In genomic region chr21:43268086-43268803, GRCh38 we compare ENCODE assay signal across 1 cellular context.
TF ChIP-seq lines count a peak whose summit lies in the region.

No MANE protein-coding gene starts in this region.

TF ChIP-seq in HepG2, 621 proteins besides CTCF, POLR2A, EP300 and RAD21 (continued from another document):
- TF ChIP-seq AHDC1 (CRISPR knock-in tag; IDR thresholded peaks at IDR 0.05; ENCODE audit: borderline replicate concordance) (no peak), TARDBP (CRISPR knock-in tag; IDR thresholded peaks at IDR 0.05) (0 out of 2 replicates have a peak, but pooled peaks have one; percentile 21), FUBP1 (CRISPR knock-in tag; IDR thresholded peaks at IDR 0.05; ENCODE audit: borderline replicate concordance) (no peak), ZNF775 (CRISPR knock-in tag; IDR thresholded peaks at IDR 0.05; ENCODE audit: borderline replicate concordance) (no peak), ZNF354B (CRISPR knock-in tag; IDR thresholded peaks at IDR 0.05) (0 out of 2 replicates have a peak, but pooled peaks have one; percentile 41), ARID4A (CRISPR knock-in tag; IDR thresholded peaks at IDR 0.05; ENCODE audit: borderline replicate concordance) (no peak), ZMAT3 (CRISPR knock-in tag; conservative IDR thresholded peaks at IDR 0.05) (no peak), MATR3 (CRISPR knock-in tag; IDR thresholded peaks at IDR 0.05) (no peak), TGIF2 (CRISPR knock-in tag; IDR thresholded peaks at IDR 0.05) (no peak), ZNF484 (CRISPR knock-in tag; IDR thresholded peaks at IDR 0.05; ENCODE audit: borderline replicate concordance, low read depth) (no peak), ZNF878 (CRISPR knock-in tag; IDR thresholded peaks at IDR 0.05) (no peak), CBX5 (CRISPR knock-in tag; IDR thresholded peaks at IDR 0.05; ENCODE audit: borderline replicate concordance) (no peak), MTA3 (CRISPR knock-in tag; IDR thresholded peaks at IDR 0.05) (no peak), KLF9 (CRISPR knock-in tag; IDR thresholded peaks at IDR 0.05; ENCODE audit: low read depth) (no peak), HOXA5 (CRISPR knock-in tag; IDR thresholded peaks at IDR 0.05) (no peak), HNRNPL (IDR thresholded peaks at IDR 0.05; ENCODE audit: low read depth, low read length) (0 out of 2 replicates have a peak, but pooled peaks have one; percentile 48), ZNF136 (CRISPR knock-in tag; IDR thresholded peaks at IDR 0.05; ENCODE audit: low read depth) (no peak), KDM3A (CRISPR knock-in tag; IDR thresholded peaks at IDR 0.05; ENCODE audit: low read depth) (no peak), PBX3 (CRISPR knock-in tag; IDR thresholded peaks at IDR 0.05; ENCODE audit: borderline replicate concordance) (no peak), RBM39 (IDR thresholded peaks at IDR 0.05; ENCODE audit: low read depth, low read length, poor library complexity, severe bottlenecking) (no peak), ZFX (CRISPR knock-in tag; IDR thresholded peaks at IDR 0.05; ENCODE audit: low read depth) (peak; percentile 26; the same call in 1 of the 2 replicates), ZNF251 (CRISPR knock-in tag; IDR thresholded peaks at IDR 0.05) (no peak)
- TF ChIP-seq, protein P1, sequence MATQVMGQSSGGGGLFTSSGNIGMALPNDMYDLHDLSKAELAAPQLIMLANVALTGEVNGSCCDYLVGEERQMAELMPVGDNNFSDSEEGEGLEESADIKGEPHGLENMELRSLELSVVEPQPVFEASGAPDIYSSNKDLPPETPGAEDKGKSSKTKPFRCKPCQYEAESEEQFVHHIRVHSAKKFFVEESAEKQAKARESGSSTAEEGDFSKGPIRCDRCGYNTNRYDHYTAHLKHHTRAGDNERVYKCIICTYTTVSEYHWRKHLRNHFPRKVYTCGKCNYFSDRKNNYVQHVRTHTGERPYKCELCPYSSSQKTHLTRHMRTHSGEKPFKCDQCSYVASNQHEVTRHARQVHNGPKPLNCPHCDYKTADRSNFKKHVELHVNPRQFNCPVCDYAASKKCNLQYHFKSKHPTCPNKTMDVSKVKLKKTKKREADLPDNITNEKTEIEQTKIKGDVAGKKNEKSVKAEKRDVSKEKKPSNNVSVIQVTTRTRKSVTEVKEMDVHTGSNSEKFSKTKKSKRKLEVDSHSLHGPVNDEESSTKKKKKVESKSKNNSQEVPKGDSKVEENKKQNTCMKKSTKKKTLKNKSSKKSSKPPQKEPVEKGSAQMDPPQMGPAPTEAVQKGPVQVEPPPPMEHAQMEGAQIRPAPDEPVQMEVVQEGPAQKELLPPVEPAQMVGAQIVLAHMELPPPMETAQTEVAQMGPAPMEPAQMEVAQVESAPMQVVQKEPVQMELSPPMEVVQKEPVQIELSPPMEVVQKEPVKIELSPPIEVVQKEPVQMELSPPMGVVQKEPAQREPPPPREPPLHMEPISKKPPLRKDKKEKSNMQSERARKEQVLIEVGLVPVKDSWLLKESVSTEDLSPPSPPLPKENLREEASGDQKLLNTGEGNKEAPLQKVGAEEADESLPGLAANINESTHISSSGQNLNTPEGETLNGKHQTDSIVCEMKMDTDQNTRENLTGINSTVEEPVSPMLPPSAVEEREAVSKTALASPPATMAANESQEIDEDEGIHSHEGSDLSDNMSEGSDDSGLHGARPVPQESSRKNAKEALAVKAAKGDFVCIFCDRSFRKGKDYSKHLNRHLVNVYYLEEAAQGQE (IDR thresholded peaks at IDR 0.05; ENCODE audit: borderline replicate concordance in 1 of 2, low read depth in 1 of 2, low read length in 2 of 2): no peak
- TF ChIP-seq, protein P2, sequence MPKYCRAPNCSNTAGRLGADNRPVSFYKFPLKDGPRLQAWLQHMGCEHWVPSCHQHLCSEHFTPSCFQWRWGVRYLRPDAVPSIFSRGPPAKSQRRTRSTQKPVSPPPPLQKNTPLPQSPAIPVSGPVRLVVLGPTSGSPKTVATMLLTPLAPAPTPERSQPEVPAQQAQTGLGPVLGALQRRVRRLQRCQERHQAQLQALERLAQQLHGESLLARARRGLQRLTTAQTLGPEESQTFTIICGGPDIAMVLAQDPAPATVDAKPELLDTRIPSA (CRISPR knock-in tag; IDR thresholded peaks at IDR 0.05; ENCODE audit: borderline replicate concordance): no peak
TF ChIP-seq in HepG2: peak in this region for 18.
